Comparison of ENCODE assay signal across 9 cellular contexts in genomic region chr2:159960413-159960812, GRCh38. TPM values are rescaled to one million over a fixed set of nuclear protein-coding genes. Genes with fewer than 3 reads are reported as not detected.
DNase-seq lines count a peak whose midpoint lies in the region; ATAC-seq, FAIRE-seq and TF ChIP-seq lines count a peak whose summit lies in the region.
"Had no signal": no experiment of that assay in that cellular context is flagged by ENCODE, and none has a peak within 500 bp of the region (broad histone marks: within the 10 kb centered on the region; RNA-seq: fewer than 3 reads in every experiment).

No MANE protein-coding gene starts in this region.

- H3K27ac ChIP-seq in GM12878 (ENCODE audit: control insufficient read depth, insufficient read depth) (peak overlapping the region; percentile 24; the same call in 1 of the 2 replicates), smooth muscle cell (ENCODE audit: low read depth) (peak overlapping the region; percentile 86)

- RAD21 ChIA-PET in GM12878 (lab: Charles Lee; ENCODE audit: unreplicated experiment) = interaction anchor here (1.0 to 1.6 kb wide), 2 partner anchors 14 to 39 kb away, joined by 3 to 5 read pairs; no protein-coding TSS in a partner anchor

- CTCF ChIA-PET in activated naive CD4-positive, alpha-beta T cell treated with anti-CD3 and anti-CD28 coated beads for 36 hours (lab: Charles Lee) = no interaction called here
- CTCF ChIA-PET in GM12878 (lab: Yijun Ruan, JAX) = interaction anchor here (1.2 kb wide), 1 partner anchor 116 kb away, joined by 4 read pairs; no protein-coding TSS in a partner anchor

- H3K36me3 Mint-ChIP-seq in activated naive CD4-positive, alpha-beta T cell treated with anti-CD3 and anti-CD28 coated beads, Interleukin-2, amount 50 U/mL, for 72 hours = peaks cover 5 to 6% of the 10 kb centered on the region in 2 donors
- no peaks in the 10 kb centered on the region for H3K36me3 Mint-ChIP-seq in activated naive CD4-positive, alpha-beta T cell treated with anti-CD3 and anti-CD28 coated beads for 36 hours (ENCODE audit: low read depth)

- H2AFZ ChIP-seq in GM12878 (ENCODE audit: control insufficient read depth, low read depth, low read length) (no peak overlapping the region; the same call in 1 of the 2 replicates), smooth muscle cell (ENCODE audit: low read depth) (no peak overlapping the region)

- no peak; a peak in 1 of 4 replicates for TF ChIP-seq EP300 in GM12878 (IDR thresholded peaks at IDR 0.05; ENCODE audit: borderline replicate concordance in 1 of 2, control insufficient read depth in 1 of 2, low read depth in 2 of 2, low read length in 2 of 2)

- H3K4me1 ChIP-seq in GM12878 (ENCODE audit: control insufficient read depth, insufficient read depth, low read length) = peaks cover 25% of the 10 kb centered on the region
- peaks cover 6% of the 10 kb centered on the region for H3K4me1 ChIP-seq in smooth muscle cell (ENCODE audit: low read depth)

- BruUV-seq in GM12878 (replicated peaks; lab: Mats Ljungman, UMichigan) = no TSS peak

- SMC1A ChIA-PET in GM12878 (lab: Charles Lee; ENCODE audit: uncharacterized antibody, unreplicated experiment) = interaction anchor here (0.5 to 1.5 kb wide), 8 partner anchors 13 to 616 kb away, joined by 3 to 6 read pairs (median 4); no protein-coding TSS in a partner anchor

- H4K20me1 ChIP-seq in GM12878 (ENCODE audit: control insufficient read depth, insufficient read depth) = no peaks in the 10 kb centered on the region
- no peaks in the 10 kb centered on the region for H4K20me1 ChIP-seq in smooth muscle cell (ENCODE audit: low read depth)

- TF ChIP-seq CTCF in GM12878 (IDR thresholded peaks at IDR 0.05 in 2 of 3, conservative IDR thresholded peaks at IDR 0.05 in 1 of 3; ENCODE audit: control insufficient read depth in 2 of 3, extremely low read depth in 1 of 3, insufficient read depth in 1 of 3, low read depth in 3 of 3, low read length in 3 of 3) (no peak), smooth muscle cell (IDR thresholded peaks at IDR 0.05; ENCODE audit: borderline replicate concordance, insufficient read depth, poor library complexity, severe bottlenecking) (no peak)

- H3K27me3 Mint-ChIP-seq in activated naive CD4-positive, alpha-beta T cell treated with anti-CD3 and anti-CD28 coated beads for 36 hours (ENCODE audit: low read depth) = peaks cover 4% of the 10 kb centered on the region

- no peaks in the 10 kb centered on the region for H3K79me2 ChIP-seq in GM12878 (ENCODE audit: control insufficient read depth, insufficient read depth, low read length)
- no peaks in the 10 kb centered on the region for H3K79me2 ChIP-seq in smooth muscle cell (ENCODE audit: low read depth)

- H3K9ac ChIP-seq in GM12878 (ENCODE audit: control insufficient read depth, insufficient read depth, low read length) (no peak overlapping the region), smooth muscle cell (ENCODE audit: low read depth) (peak overlapping the region; percentile 20)

- WGBS in GM12878 (ENCODE audit: insufficient coverage, insufficient replicate concordance, low lambda C conversion rate, missing lambda C conversion rate) = 48% methylated on average over 2 of the region's 2 CpGs
- WGBS in smooth muscle cell (ENCODE audit: low lambda C conversion rate) = 68% methylated on average over 2 of the region's 2 CpGs

- FAIRE-seq in GM12878 (lab: Jason Lieb, UNC) = peak; percentile 31

- H3F3A ChIP-seq in smooth muscle cell (ENCODE audit: low read depth) = no peaks in the 10 kb centered on the region

- H3K4me3 Mint-ChIP-seq in activated naive CD4-positive, alpha-beta T cell treated with anti-CD3 and anti-CD28 coated beads for 36 hours = no peak overlapping the region

- H3K27ac Mint-ChIP-seq in activated naive CD4-positive, alpha-beta T cell treated with anti-CD3 and anti-CD28 coated beads, Interleukin-2, amount 50 U/mL, for 72 hours = no peak overlapping the region
- H3K27ac Mint-ChIP-seq in activated naive CD4-positive, alpha-beta T cell treated with anti-CD3 and anti-CD28 coated beads for 36 hours = no peak overlapping the region

- in situ Hi-C loops in GM12878 (cut with MboI) = no loop called here

- POLR2A ChIA-PET in GM12878 (lab: Charles Lee) = interaction anchor here (0.7 to 1.8 kb wide), 4 partner anchors 23 to 68 kb away, joined by 3 to 4 read pairs (median 3); no protein-coding TSS in a partner anchor

- H3K4me3 ChIP-seq in GM12878 (no peak overlapping the region), smooth muscle cell (no peak overlapping the region)

- ATAC-seq in activated naive CD4-positive, alpha-beta T cell treated with anti-CD3 and anti-CD28 coated beads, Interleukin-2, amount 50 U/mL, for 72 hours = peak; percentile 78 to 97
- ATAC-seq in HG03196 (IDR thresholded peaks at IDR 0.05; ENCODE audit: unreplicated experiment) (peak; percentile 55), GM12878 (peak; percentile 67)

- TF ChIP-seq RAD21 in GM12878 (IDR thresholded peaks at IDR 0.05; ENCODE audit: insufficient read depth, low read depth, low read length) = no peak

- DNase-seq in activated naive CD4-positive, alpha-beta T cell treated with anti-CD3 and anti-CD28 coated beads, Interleukin-2, amount 50 U/mL, for 72 hours (ENCODE audit: low spot score in 2 of 2) = no peak
- DNase-seq in activated naive CD4-positive, alpha-beta T cell treated with anti-CD3 and anti-CD28 coated beads for 36 hours = no peak
- peak; percentile 44 for DNase-seq in GM12878 (ENCODE audit: low read depth, low spot score)
- DNase-seq in smooth muscle cell (lab: John Stamatoyannopoulos, UW; ENCODE audit: unreplicated experiment) = no peak
- no peak for DNase-seq in epidermal melanocyte (ENCODE audit: insufficient read length, low spot score)
- DNase-seq in middle frontal gyrus (ENCODE audit: extremely low spot score, low spot score) = no peak
- DNase-seq in NCI-H526 treated with DMSO at 0.1 percent for 48 hours (lab: John Stamatoyannopoulos, UW) = no peak
- DNase-seq: NCI-H524 treated with DMSO at 0.1 percent for 48 hours had no signal

- H3K9me3 Mint-ChIP-seq in activated naive CD4-positive, alpha-beta T cell treated with anti-CD3 and anti-CD28 coated beads, Interleukin-2, amount 50 U/mL, for 72 hours = no peaks in the 10 kb centered on the region
- no peaks in the 10 kb centered on the region for H3K9me3 Mint-ChIP-seq in activated naive CD4-positive, alpha-beta T cell treated with anti-CD3 and anti-CD28 coated beads for 36 hours

- H3K4me2 ChIP-seq in GM12878 (ENCODE audit: control insufficient read depth, insufficient read depth) (peak overlapping the region; percentile 43), smooth muscle cell (peak overlapping the region; percentile 71)

- peaks cover 18% of the 10 kb centered on the region for H3K4me1 Mint-ChIP-seq in activated naive CD4-positive, alpha-beta T cell treated with anti-CD3 and anti-CD28 coated beads for 36 hours (ENCODE audit: low read depth)

- intact Hi-C loops in activated naive CD4-positive, alpha-beta T cell treated with anti-CD3 and anti-CD28 coated beads for 36 hours (cut with micrococcal nuclease) = loop anchor here (1.0 to 10.0 kb wide), 8 partner anchors 40 to 674 kb away; partner anchors contain the start of genes MARCHF7 and WDSUB1
- intact Hi-C loops in GM12878 (cut with micrococcal nuclease; ENCODE audit: unreplicated experiment) = loop anchor here (5.0 to 10.0 kb wide), 4 partner anchors 68 to 816 kb away; partner anchors contain the start of gene BAZ2B

- H3K27me3 ChIP-seq in GM12878 (replicated peaks in 1 of 2; ENCODE audit: control insufficient read depth in 2 of 2, insufficient read depth in 2 of 2, low read length in 1 of 2) (no peaks in the 10 kb centered on the region), smooth muscle cell (ENCODE audit: low read depth) (no peaks in the 10 kb centered on the region)

- no peaks in the 10 kb centered on the region; the same call in 2 of the 3 replicates for H3K9me3 ChIP-seq in GM12878 (replicated peaks; ENCODE audit: control insufficient read depth, insufficient read depth, low read length)
- H3K9me3 ChIP-seq in smooth muscle cell (replicated peaks; ENCODE audit: low read depth) = no peaks in the 10 kb centered on the region

- H3K36me3 ChIP-seq in GM12878 (ENCODE audit: control insufficient read depth in 2 of 2, insufficient read depth in 2 of 2, low read length in 1 of 2) (no peaks in the 10 kb centered on the region), smooth muscle cell (ENCODE audit: low read depth) (no peaks in the 10 kb centered on the region)

- TF ChIP-seq POLR2A in GM12878 (IDR thresholded peaks at IDR 0.05; ENCODE audit: low read depth, low read length) = no peak

TF ChIP-seq in GM12878, 131 proteins besides CTCF, POLR2A, EP300 and RAD21 (continues in another document):
- no peak for TF ChIP-seq NFXL1 (IDR thresholded peaks at IDR 0.05; ENCODE audit: borderline replicate concordance)
- TF ChIP-seq POLR2AphosphoS2 (IDR thresholded peaks at IDR 0.05; ENCODE audit: low read depth, low read length) = no peak
- TF ChIP-seq EED (IDR thresholded peaks at IDR 0.05; ENCODE audit: low read depth) = peak; percentile 49; the same call in 1 of the 2 replicates
- no peak for TF ChIP-seq ZBED1 (IDR thresholded peaks at IDR 0.05; ENCODE audit: borderline replicate concordance)

RNA-seq across cellular contexts. Expression of gene LY75, which starts 55.9 kb away (rescaled TPM):
- 10 to 100 TPM; 20.4 to 35.1 TPM for total RNA-seq in activated naive CD4-positive, alpha-beta T cell treated with anti-CD3 and anti-CD28 coated beads, Interleukin-2, amount 50 U/mL, for 72 hours
- total RNA-seq in activated naive CD4-positive, alpha-beta T cell treated with anti-CD3 and anti-CD28 coated beads for 36 hours = 10 to 100 TPM; 52.9 to 55.4 TPM
- total RNA-seq in GM12878 (2013; cell fraction: nucleolus; rRNA removed) = 524 and 549 TPM in 2 replicates
- total RNA-seq in GM12878 (2014; rRNA removed) = 89.9 and 105 TPM in 2 replicates
- total RNA-seq in GM12878 (2014; rRNA removed; fragmentation: Illumina TruSeq; extraction: Trizol) = 91.0 and 96.4 TPM in 2 replicates
- total RNA-seq in GM12878 (2021) = 61.1 and 65.2 TPM in 2 replicates
- 29.9 TPM for polyA plus RNA-seq in GM12878 (2011; ENCODE audit: low read depth)
- 112 and 124 TPM in 2 replicates for polyA plus RNA-seq in GM12878 (2011; rRNA removed)
- polyA plus RNA-seq in GM12878 (2011; cell fraction: cytosol; rRNA removed) = 69.4 and 74.5 TPM in 2 replicates
- 69.0 and 84.1 TPM in 2 replicates for polyA plus RNA-seq in GM12878 (2011; cell fraction: nucleus; rRNA removed)
- polyA plus RNA-seq in GM12878 (2012) = 35.4 and 61.7 TPM in 2 replicates
- polyA plus RNA-seq in GM12878 (2014; fragmentation: Illumina TruSeq; extraction: Trizol) = 87.3 and 115 TPM in 2 replicates
- polyA plus RNA-seq in GM12878 (2014; fragmentation: Nextera tagmentation; extraction: Ambion mirVana) = 10 to 100 TPM; 17.6 to 17.8 TPM
- polyA plus RNA-seq in GM12878 (2014; rRNA removed) = 52.2 and 64.8 TPM in 2 replicates
- polyA plus RNA-seq in GM12878 (2016; fragmentation: Nextera tagmentation; extraction: Ambion mirVana) = 10 to 100 TPM; 48.7 to 55.4 TPM
- polyA minus RNA-seq in GM12878 (2011; rRNA and poly(A)+ RNA removed) = 155 and 171 TPM in 2 replicates
- 26.6 and 28.9 TPM in 2 replicates for polyA minus RNA-seq in GM12878 (2011; cell fraction: cytosol; rRNA and poly(A)+ RNA removed)
- polyA minus RNA-seq in GM12878 (2011; cell fraction: nucleus; rRNA and poly(A)+ RNA removed) = 178 and 224 TPM in 2 replicates
- not detected in 2 replicates for total RNA-seq in smooth muscle cell
- polyA plus RNA-seq in smooth muscle cell = 0.06 and 0.48 TPM in 2 replicates

Comparison
In these comparisons a context has a peak if more than half of its experiments do, and no peak if none do; other contexts are left out.
1. RNA of gene LY75, which starts 55.9 kb away (total RNA-seq): 61.1 to 549 TPM in GM12878, 52.9 to 55.4 TPM in activated naive CD4-positive, alpha-beta T cell treated with anti-CD3 and anti-CD28 coated beads for 36 hours and 20.4 to 35.1 TPM in activated naive CD4-positive, alpha-beta T cell treated with anti-CD3 and anti-CD28 coated beads, Interleukin-2, amount 50 U/mL, for 72 hours; not detected in smooth muscle cell; every median in the first group is over 10 times any median in the second.
2. Peak in every context shown above with its lines, with median percentiles within 50 percentile points of each other: ATAC-seq.